ENCODE assay signal across 1 cellular context in the genomic region with DNA sequence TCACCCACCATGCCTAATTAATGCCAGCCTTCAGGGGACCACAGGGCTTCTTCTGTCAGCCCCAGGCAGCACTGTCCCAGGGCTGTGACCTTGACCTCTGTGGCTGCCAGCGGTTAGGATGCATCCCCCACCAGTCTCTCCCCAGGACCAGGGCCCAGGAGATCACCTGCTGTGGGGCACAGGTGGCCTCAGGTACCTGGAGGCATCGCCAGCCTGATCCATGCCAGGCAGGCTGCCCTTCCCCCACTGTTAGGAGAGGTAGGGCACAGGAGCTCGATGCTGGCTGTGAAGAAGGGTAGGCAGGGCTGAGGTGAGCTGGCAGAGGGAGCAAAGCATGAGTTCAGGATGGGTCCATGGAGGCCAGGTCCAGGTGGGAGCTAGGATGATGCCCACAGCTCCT.
TF ChIP-seq lines count a peak whose summit lies in the region.

No MANE protein-coding gene starts in this region.

TF ChIP-seq in K562, 482 proteins besides CTCF, POLR2A, EP300 and RAD21:
- TF ChIP-seq POLR2G (IDR thresholded peaks at IDR 0.05; ENCODE audit: low read depth, low read length): peak; percentile 39; the same call in 1 of the 2 replicates
- no peak for TF ChIP-seq THRB (CRISPR knock-in tag; conservative IDR thresholded peaks at IDR 0.05)
